In genomic region chr19:6766357-6767080, GRCh38 we compare ENCODE assay signal across 1 cellular context.
TF ChIP-seq lines count a peak whose summit lies in the region.

No MANE protein-coding gene starts in this region.

TF ChIP-seq in K562, 482 proteins besides CTCF, POLR2A, EP300 and RAD21 (continues in another document):
- no peak for TF ChIP-seq CHD2 (IDR thresholded peaks at IDR 0.05; ENCODE audit: low read depth, low read length)
- TF ChIP-seq PHF20 (IDR thresholded peaks at IDR 0.05; ENCODE audit: partially characterized antibody): no peak
- no peak for TF ChIP-seq RBFOX2 (IDR thresholded peaks at IDR 0.05; ENCODE audit: low read depth, low read length)
- no peak for TF ChIP-seq ATF7 (IDR thresholded peaks at IDR 0.05)
- no peak for TF ChIP-seq GATAD2B (IDR thresholded peaks at IDR 0.05; ENCODE audit: borderline replicate concordance)
- TF ChIP-seq GTF2B (IDR thresholded peaks at IDR 0.05; ENCODE audit: extremely low read depth, insufficient read length): no peak
- no peak for TF ChIP-seq CBFB (CRISPR knock-in tag; IDR thresholded peaks at IDR 0.05)
- peak; percentile 21 for TF ChIP-seq KDM5B (IDR thresholded peaks at IDR 0.05; ENCODE audit: insufficient replicate concordance, low read depth, low read length)
- TF ChIP-seq NRF1 (conservative IDR thresholded peaks at IDR 0.05 in 1 of 2, IDR thresholded peaks at IDR 0.05 in 1 of 2): peak; percentile 72 to 77
- TF ChIP-seq ZBTB5 (IDR thresholded peaks at IDR 0.05): no peak
- no peak for TF ChIP-seq ZNF586 (CRISPR knock-in tag; conservative IDR thresholded peaks at IDR 0.05)
- no peak for TF ChIP-seq HBP1 (CRISPR knock-in tag; IDR thresholded peaks at IDR 0.05)
- no peak for TF ChIP-seq ZNF655 (CRISPR knock-in tag; IDR thresholded peaks at IDR 0.05)
- TF ChIP-seq NFXL1 (CRISPR knock-in tag; IDR thresholded peaks at IDR 0.05): no peak
- no peak for TF ChIP-seq TFE3 (CRISPR knock-in tag; IDR thresholded peaks at IDR 0.05)
- TF ChIP-seq SMARCA5 (IDR thresholded peaks at IDR 0.05): peak; percentile 63; the same call in 1 of the 2 replicates
- no peak for TF ChIP-seq GTF2F1 (IDR thresholded peaks at IDR 0.05; ENCODE audit: low read depth, low read length)
- no peak for TF ChIP-seq TCF7L2 (IDR thresholded peaks at IDR 0.05; ENCODE audit: low read depth, low read length)
- TF ChIP-seq KDM4B (IDR thresholded peaks at IDR 0.05; ENCODE audit: borderline replicate concordance in 2 of 2, low read depth in 1 of 2): no peak
- no peak for TF ChIP-seq THAP7 (CRISPR knock-in tag; IDR thresholded peaks at IDR 0.05)
- TF ChIP-seq HDAC1 (IDR thresholded peaks at IDR 0.05): no peak
- TF ChIP-seq E2F1 (CRISPR knock-in tag; IDR thresholded peaks at IDR 0.05): no peak
- peak; percentile 83 for TF ChIP-seq BCOR (IDR thresholded peaks at IDR 0.05)
- peak; percentile 72 for TF ChIP-seq NR2C1 (IDR thresholded peaks at IDR 0.05)
- peak; percentile 66 for TF ChIP-seq NR2C1 (tag; IDR thresholded peaks at IDR 0.05)
- TF ChIP-seq GMEB1 (CRISPR knock-in tag; IDR thresholded peaks at IDR 0.05): no peak
- no peak for TF ChIP-seq JUN (IDR thresholded peaks at IDR 0.05; ENCODE audit: borderline replicate concordance, low read depth, low read length)
- TF ChIP-seq JUN (CRISPR knock-in tag; IDR thresholded peaks at IDR 0.05; ENCODE audit: borderline replicate concordance): no peak
- TF ChIP-seq DNMT1 (IDR thresholded peaks at IDR 0.05): no peak
- TF ChIP-seq ZNF140 (CRISPR knock-in tag; IDR thresholded peaks at IDR 0.05): no peak
- TF ChIP-seq MCM5 (IDR thresholded peaks at IDR 0.05; ENCODE audit: low read depth): no peak
- TF ChIP-seq ADNP (tag; IDR thresholded peaks at IDR 0.05): no peak
- TF ChIP-seq CXXC5 (CRISPR knock-in tag; IDR thresholded peaks at IDR 0.05): no peak
- no peak for TF ChIP-seq MYC (IDR thresholded peaks at IDR 0.05; ENCODE audit: low read depth, low read length)
- no peak for TF ChIP-seq MYC (CRISPR knock-in tag; IDR thresholded peaks at IDR 0.05; ENCODE audit: borderline replicate concordance, low read depth)
- TF ChIP-seq USF2 (CRISPR knock-in tag; IDR thresholded peaks at IDR 0.05): no peak
- no peak for TF ChIP-seq KLF6 (CRISPR knock-in tag; IDR thresholded peaks at IDR 0.05; ENCODE audit: borderline replicate concordance)
- TF ChIP-seq DPF2 (IDR thresholded peaks at IDR 0.05): 0 out of 2 replicates have a peak, but pooled peaks have one; percentile 8
- 0 out of 2 replicates have a peak, but pooled peaks have one; percentile 4 for TF ChIP-seq MAFG (tag; conservative IDR thresholded peaks at IDR 0.05)
- TF ChIP-seq ZFX (CRISPR knock-in tag; IDR thresholded peaks at IDR 0.05): no peak; the same call in 1 of the 2 replicates
- no peak for TF ChIP-seq DLX4 (CRISPR knock-in tag; IDR thresholded peaks at IDR 0.05)
- no peak for TF ChIP-seq ZNF197 (CRISPR knock-in tag; IDR thresholded peaks at IDR 0.05; ENCODE audit: low read depth)
- TF ChIP-seq ZNF347 (CRISPR knock-in tag; IDR thresholded peaks at IDR 0.05; ENCODE audit: low read depth): no peak
- no peak for TF ChIP-seq CLOCK (CRISPR knock-in tag; IDR thresholded peaks at IDR 0.05; ENCODE audit: borderline replicate concordance)
- TF ChIP-seq NR1H2 (CRISPR knock-in tag; IDR thresholded peaks at IDR 0.05): 0 out of 2 replicates have a peak, but pooled peaks have one; percentile 38
- TF ChIP-seq POLR2G (IDR thresholded peaks at IDR 0.05; ENCODE audit: low read depth, low read length): no peak
- TF ChIP-seq ZNF77 (CRISPR knock-in tag; IDR thresholded peaks at IDR 0.05): no peak
- 0 out of 4 replicates have a peak, but pooled peaks of 1 of the 2 experiments have one; percentile 25 for TF ChIP-seq UBTF (IDR thresholded peaks at IDR 0.05; ENCODE audit: borderline replicate concordance in 1 of 2, low read depth in 2 of 2, low read length in 2 of 2)
- TF ChIP-seq FOSL1 (tag; conservative IDR thresholded peaks at IDR 0.05): no peak
- no peak for TF ChIP-seq RAD51 (IDR thresholded peaks at IDR 0.05; ENCODE audit: borderline replicate concordance, low read depth)
- peak; percentile 66 for TF ChIP-seq NFE2 (IDR thresholded peaks at IDR 0.05; ENCODE audit: low read depth)
- TF ChIP-seq BRCA1 (IDR thresholded peaks at IDR 0.05): no peak
- TF ChIP-seq BRCA1 (CRISPR knock-in tag; IDR thresholded peaks at IDR 0.05): no peak
